In the genomic region with DNA sequence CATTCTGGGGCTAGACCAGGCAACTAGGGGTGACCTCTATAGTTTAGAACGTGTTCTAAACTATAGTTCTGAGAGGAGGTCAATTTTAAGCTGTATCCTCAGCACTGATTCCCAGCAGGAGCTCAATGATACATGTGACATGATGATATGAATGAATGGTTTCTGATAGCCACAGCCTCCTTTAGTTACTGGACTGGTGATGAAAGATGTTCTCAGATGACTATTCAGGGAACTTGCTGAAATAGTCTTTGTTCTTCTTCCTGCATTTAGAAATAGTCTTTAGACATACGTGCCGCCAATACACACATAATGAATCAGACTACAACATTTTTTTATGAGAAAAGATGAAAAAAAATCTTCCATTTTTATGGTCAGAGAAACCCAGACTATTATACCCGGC, we compare ENCODE assay signal across 27 cellular contexts.
DNase-seq lines count a peak whose midpoint lies in the region; ATAC-seq and TF ChIP-seq lines count a peak whose summit lies in the region.
"Had no signal": no experiment of that assay in that cellular context is flagged by ENCODE, and none has a peak within 500 bp of the region (broad histone marks: within the 10 kb centered on the region; RNA-seq: fewer than 3 reads in every experiment).

No MANE protein-coding gene starts in this region.

- H3K36me3 Mint-ChIP-seq in activated CD8-positive, alpha-beta memory T cell treated with anti-CD3 and anti-CD28 coated beads, Interleukin-2, amount 10 ng/mL, durations not matched to agents 7 days and 5 days: no peaks in the 10 kb centered on the region

- CTCF ChIA-PET in activated CD8-positive, alpha-beta memory T cell treated with anti-CD3 and anti-CD28 coated beads, Interleukin-2, amount 10 ng/mL, durations not matched to agents 7 days and 5 days (lab: Charles Lee): interaction anchor here (1.7 kb wide), 1 partner anchor 10 kb away, joined by 4 read pairs; no protein-coding TSS in a partner anchor

- H3K4me3 ChIP-seq in duodenal mucosa (ENCODE audit: low read depth in 1 of 2, low read length in 2 of 2) (no peak overlapping the region), thyroid gland (replicated peaks in 1 of 3) (no peak overlapping the region), H7 (ENCODE audit: insufficient read depth, low read depth, low read length) (no peak overlapping the region)
- H3K4me3 ChIP-seq: BLaER1, gastrocnemius medialis, lung, mucosa of descending colon, thoracic aorta, vagina had no signal

- H3K27me3 Mint-ChIP-seq in activated CD8-positive, alpha-beta memory T cell treated with anti-CD3 and anti-CD28 coated beads, Interleukin-2, amount 10 ng/mL, durations not matched to agents 7 days and 5 days: peaks cover 7% of the 10 kb centered on the region
- H3K27me3 Mint-ChIP-seq: brain had no signal

- no peak overlapping the region for H3K27ac Mint-ChIP-seq in activated CD8-positive, alpha-beta memory T cell treated with anti-CD3 and anti-CD28 coated beads, Interleukin-2, amount 10 ng/mL, durations not matched to agents 7 days and 5 days
- H3K27ac Mint-ChIP-seq: activated CD4-positive, alpha-beta memory T cell treated with anti-CD3 and anti-CD28 coated beads, Interleukin-2, amount 10 ng/mL, durations not matched to agents 7 days and 5 days; activated T-helper 1 cell treated with anti-CD3 and anti-CD28 coated beads, Interleukin-12 subunit alpha, Interleukin-12 subunit beta, Interleukin-2, Interleukin-4 antibody, amounts not matched to agents 30 ng/mL and 10 ng/mL and 1 ng/mL, durations not matched to agents 14 hours and 24 hours and 36 hours; brain had no signal

- no peaks in the 10 kb centered on the region for H3K9me3 ChIP-seq in duodenal mucosa (ENCODE audit: control insufficient read depth in 1 of 2, low read length in 2 of 2)
- no peaks in the 10 kb centered on the region for H3K9me3 ChIP-seq in thyroid gland
- H3K9me3 ChIP-seq: BLaER1, gastrocnemius medialis, mucosa of descending colon, thoracic aorta, vagina had no signal

- 60 to 62% methylated on average over 4 of the region's 4 CpGs for WGBS in thyroid gland, 2 donors

- peaks cover 10% of the 10 kb centered on the region for H3K4me1 Mint-ChIP-seq in activated CD8-positive, alpha-beta memory T cell treated with anti-CD3 and anti-CD28 coated beads, Interleukin-2, amount 10 ng/mL, durations not matched to agents 7 days and 5 days
- H3K4me1 Mint-ChIP-seq: activated CD4-positive, alpha-beta memory T cell treated with anti-CD3 and anti-CD28 coated beads, Interleukin-2, amount 10 ng/mL, durations not matched to agents 7 days and 5 days; brain; nephron had no signal

- no peaks in the 10 kb centered on the region for H3K27me3 ChIP-seq in duodenal mucosa (ENCODE audit: control insufficient read depth in 1 of 2, insufficient read depth in 2 of 2, low read length in 2 of 2)
- H3K27me3 ChIP-seq in thyroid gland: no peaks in the 10 kb centered on the region
- H3K27me3 ChIP-seq in H7 (ENCODE audit: control insufficient read depth, insufficient read depth, low read length): no peaks in the 10 kb centered on the region
- H3K27me3 ChIP-seq: BLaER1, gastrocnemius medialis, vagina had no signal

- H3K4me1 ChIP-seq in duodenal mucosa (ENCODE audit: control insufficient read depth in 1 of 2, insufficient read depth in 2 of 2, low read length in 2 of 2): peaks cover 0 to 4% of the 10 kb centered on the region in 2 donors
- peaks cover 48 to 54% of the 10 kb centered on the region in 2 donors for H3K4me1 ChIP-seq in thyroid gland
- H3K4me1 ChIP-seq: gastrocnemius medialis had no signal

- H3K9me3 Mint-ChIP-seq in activated CD8-positive, alpha-beta memory T cell treated with anti-CD3 and anti-CD28 coated beads, Interleukin-2, amount 10 ng/mL, durations not matched to agents 7 days and 5 days (ENCODE audit: low read depth): no peaks in the 10 kb centered on the region
- H3K9me3 Mint-ChIP-seq: activated CD4-positive, alpha-beta memory T cell treated with anti-CD3 and anti-CD28 coated beads, Interleukin-2, amount 10 ng/mL, durations not matched to agents 7 days and 5 days; activated T-helper 1 cell treated with anti-CD3 and anti-CD28 coated beads, Interleukin-12 subunit alpha, Interleukin-12 subunit beta, Interleukin-2, Interleukin-4 antibody, amounts not matched to agents 30 ng/mL and 10 ng/mL and 1 ng/mL, durations not matched to agents 14 hours and 24 hours and 36 hours had no signal

- TF ChIP-seq CTCF in thyroid gland (IDR thresholded peaks at IDR 0.05): no peak

- ATAC-seq in activated CD8-positive, alpha-beta memory T cell treated with anti-CD3 and anti-CD28 coated beads, Interleukin-2, amount 10 ng/mL, durations not matched to agents 7 days and 5 days: no peak
- ATAC-seq: gastrocnemius medialis, left cardiac atrium, mucosa of descending colon had no signal

- no peaks in the 10 kb centered on the region for H3K36me3 ChIP-seq in duodenal mucosa (ENCODE audit: control insufficient read depth in 1 of 2, insufficient read depth in 2 of 2, low read length in 2 of 2)
- no peaks in the 10 kb centered on the region for H3K36me3 ChIP-seq in thyroid gland
- H3K36me3 ChIP-seq in H7 (replicated peaks; ENCODE audit: control insufficient read depth, insufficient read depth, low read length): no peaks in the 10 kb centered on the region
- H3K36me3 ChIP-seq: gastrocnemius medialis, thoracic aorta, vagina had no signal

- intact Hi-C loops in thyroid gland (cut with DNase I): no loop called here

- H3K4me3 Mint-ChIP-seq in activated CD8-positive, alpha-beta memory T cell treated with anti-CD3 and anti-CD28 coated beads, Interleukin-2, amount 10 ng/mL, durations not matched to agents 7 days and 5 days: no peak overlapping the region
- H3K4me3 Mint-ChIP-seq: activated CD4-positive, alpha-beta memory T cell treated with anti-CD3 and anti-CD28 coated beads, Interleukin-2, amount 10 ng/mL, durations not matched to agents 7 days and 5 days; activated T-helper 1 cell treated with anti-CD3 and anti-CD28 coated beads, Interleukin-12 subunit alpha, Interleukin-12 subunit beta, Interleukin-2, Interleukin-4 antibody, amounts not matched to agents 30 ng/mL and 10 ng/mL and 1 ng/mL, durations not matched to agents 14 hours and 24 hours and 36 hours; brain; nephron had no signal

- H3K27ac ChIP-seq in duodenal mucosa (ENCODE audit: low read depth, low read length) (peak overlapping the region; percentile 22), thyroid gland (peak overlapping the region; percentile 85 to 88 (median 86))
- H3K27ac ChIP-seq: BLaER1, gastrocnemius medialis, thoracic aorta, vagina had no signal

- DNase-seq in LHCN-M2 (ENCODE audit: low read depth) (peak; percentile 43), inferior parietal cortex (ENCODE audit: extremely low spot score) (peak; percentile 40), thyroid gland (no peak), H7 (no peak)
- no peak for DNase-seq in stimulated activated CD4-positive, alpha-beta T cell treated with anti-CD3 and anti-CD28 coated beads, Interleukin-2, amount 100 ng/mL, for 24 hours
- no peak for DNase-seq in activated CD8-positive, alpha-beta memory T cell treated with anti-CD3 and anti-CD28 coated beads, Interleukin-2, amount 10 ng/mL, durations not matched to agents 7 days and 5 days
- DNase-seq: activated CD4-positive, alpha-beta memory T cell treated with anti-CD3 and anti-CD28 coated beads, Interleukin-2, amount 10 ng/mL, durations not matched to agents 7 days and 5 days; activated CD4-positive, alpha-beta T cell treated with anti-CD3 and anti-CD28 coated beads for 1 hour; activated CD8-positive, alpha-beta memory T cell treated with anti-CD3 and anti-CD28 coated beads, Interleukin-2, amount 50 U/mL, for 48 hours; activated naive CD4-positive, alpha-beta T cell treated with Interleukin-2 at 50 U/mL for 16 hours; effector CD8-positive, alpha-beta T cell; gastrocnemius medialis; KBM-7; left cardiac atrium; mucosa of descending colon; NCI-H1105; NCI-H2029; NCI-H524 treated with DMSO at 0.1 percent for 48 hours; stimulated activated naive CD4-positive, alpha-beta T cell had no signal

- H3K9ac ChIP-seq in duodenal mucosa (ENCODE audit: low read depth in 1 of 2, low read length in 2 of 2): no peak overlapping the region
- H3K9ac ChIP-seq: BLaER1 had no signal

- TF ChIP-seq POLR2A in thyroid gland (IDR thresholded peaks at IDR 0.05): no peak

Comparison
In these comparisons a context has a peak if more than half of its experiments do, and no peak if none do; other contexts are left out.
1. DNase-seq: peak in LHCN-M2 (single experiment) and inferior parietal cortex (single experiment); none in thyroid gland (0 of 2), H7 (single experiment), stimulated activated CD4-positive, alpha-beta T cell treated with anti-CD3 and anti-CD28 coated beads, Interleukin-2, amount 100 ng/mL, for 24 hours (0 of 2) and activated CD8-positive, alpha-beta memory T cell treated with anti-CD3 and anti-CD28 coated beads, Interleukin-2, amount 10 ng/mL, durations not matched to agents 7 days and 5 days (single experiment).